ENCODE assay signal across 8 cellular contexts in the genomic region with DNA sequence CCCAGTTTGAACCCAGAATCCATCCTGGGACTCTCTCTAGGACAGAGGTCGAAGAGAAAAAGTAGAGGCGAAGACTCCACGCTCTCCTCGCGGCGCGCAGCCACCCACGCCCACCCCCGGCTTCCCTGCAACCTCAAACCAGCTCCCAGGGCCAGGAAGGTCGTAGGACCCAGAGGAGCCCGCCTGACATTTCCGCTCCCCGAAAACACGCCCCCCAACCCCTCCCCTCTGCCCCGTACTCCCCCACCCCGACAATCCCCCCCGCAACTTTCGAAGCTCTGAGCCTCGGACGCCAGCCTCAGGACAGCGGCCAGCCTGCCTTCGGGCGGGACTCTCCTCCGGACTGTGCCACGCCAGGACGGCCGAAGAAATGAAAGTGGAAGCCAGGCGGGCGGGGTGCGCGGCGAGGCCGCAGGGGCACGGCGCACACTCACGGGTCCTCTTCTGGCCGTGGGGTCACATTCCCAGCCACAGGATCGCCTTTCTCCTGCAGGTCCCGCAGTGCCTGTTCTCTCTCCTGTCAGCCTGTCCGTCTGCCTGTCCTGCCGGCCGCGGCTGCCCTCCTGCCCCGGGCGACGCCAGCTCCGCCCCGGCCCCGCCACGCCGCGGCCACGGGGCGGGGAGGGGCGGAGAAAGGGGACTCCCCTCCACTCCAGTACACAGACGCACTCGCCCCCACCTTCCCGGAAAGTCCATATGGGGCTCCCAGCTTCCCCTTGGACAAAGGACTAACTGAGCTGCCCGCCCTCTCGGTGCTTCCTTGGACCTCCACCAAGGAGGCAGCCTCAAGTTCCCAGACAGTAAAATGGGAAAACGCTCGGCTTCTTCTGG.
DNase-seq lines count a peak whose midpoint lies in the region; ATAC-seq and TF ChIP-seq lines count a peak whose summit lies in the region.

TSS of gene MOB3C (minus strand) at position 535 of the 831 bp plus-strand sequence. CDS start 3,490 bp downstream, outside the sequence.

- peak within 1 kb of the TSS; percentile 63 for H3K4me3 ChIP-seq in LNCaP clone FGC (ENCODE audit: low read depth, low read length)
- H3K4me3 ChIP-seq in choroid plexus epithelial cell (ENCODE audit: low read depth, low read length), result peak within 1 kb of the TSS; percentile 86

- H3K27me3 ChIP-seq in layer of hippocampus (ENCODE audit: control insufficient read depth, insufficient read depth, low read length), result no peaks in the 10 kb centered on the region

- DNase-seq in ELR (ENCODE audit: low read depth) (peak; percentile 80), LNCaP clone FGC (ENCODE audit: low read depth) (peak; percentile 68), choroid plexus epithelial cell (ENCODE audit: low read depth) (peak; percentile 77)
- peak; percentile 49 for DNase-seq in activated CD4-positive, alpha-beta T cell treated with anti-CD3 and anti-CD28 coated beads for 24 hours (ENCODE audit: low read depth in 2 of 2)
- DNase-seq in stimulated activated CD4-positive, alpha-beta T cell treated with anti-CD3 and anti-CD28 coated beads, Interleukin-1b, Interleukin-23, amount 100 ng/mL, for 4 hours (ENCODE audit: low read depth in 2 of 2), result peak; percentile 57 to 75

- ATAC-seq in GM21786 (IDR thresholded peaks at IDR 0.05; ENCODE audit: unreplicated experiment) (peak; percentile 54), HG02840 (IDR thresholded peaks at IDR 0.05; ENCODE audit: low FRiP score, unreplicated experiment) (no peak)

- H3K27ac ChIP-seq in layer of hippocampus (ENCODE audit: low read depth, low read length), result peak within 1 kb of the TSS; percentile 90

- no peak for TF ChIP-seq CTCF in LNCaP clone FGC (IDR thresholded peaks at IDR 0.05; ENCODE audit: control insufficient read depth, extremely low read depth, insufficient read depth)
- TF ChIP-seq CTCF in choroid plexus epithelial cell (conservative IDR thresholded peaks at IDR 0.05; ENCODE audit: low read depth, low read length), result no peak
